12 cellular contexts compared by ENCODE assay signal in genomic region chr17:13541032-13541480, GRCh38.
DNase-seq lines count a peak whose midpoint lies in the region; ATAC-seq, FAIRE-seq and TF ChIP-seq lines count a peak whose summit lies in the region.
"Had no signal": no experiment of that assay in that cellular context is flagged by ENCODE, and none has a peak within 500 bp of the region (broad histone marks: within the 10 kb centered on the region; RNA-seq: fewer than 3 reads in every experiment).

No MANE protein-coding gene starts in this region.

- peak; percentile 11 for FAIRE-seq in K562 (lab: Jason Lieb, UNC)
- FAIRE-seq: endothelial cell of umbilical vein, pancreas had no signal

- H3K9ac ChIP-seq in K562 (ENCODE audit: insufficient read depth in 1 of 2, low read depth in 2 of 2, low read length in 2 of 2): no peak overlapping the region
- no peak overlapping the region for H3K9ac ChIP-seq in Karpas-422 (ENCODE audit: low read length)

- TF ChIP-seq EP300 in K562 (IDR thresholded peaks at IDR 0.05; ENCODE audit: low read length): no peak

- no peak for TF ChIP-seq POLR2A in K562 (conservative IDR thresholded peaks at IDR 0.05)

- H3K79me2 ChIP-seq in K562 (ENCODE audit: control insufficient read depth, insufficient read depth, low read length) (peaks cover 15% of the 10 kb centered on the region; the same call in 2 of the 3 replicates), Karpas-422 (ENCODE audit: low read length) (no peaks in the 10 kb centered on the region)

- TF ChIP-seq CTCF in K562 (IDR thresholded peaks at IDR 0.05 in 2 of 3, conservative IDR thresholded peaks at IDR 0.05 in 1 of 3; ENCODE audit: insufficient read depth in 2 of 3, low read depth in 1 of 3, low read length in 3 of 3): no peak

- ATAC-seq in K562 (peak; percentile 42; the same call in 2 of the 3 replicates), HG02759 (IDR thresholded peaks at IDR 0.05; ENCODE audit: unreplicated experiment) (no peak)

- H3K9me2 ChIP-seq in Karpas-422 (replicated peaks; ENCODE audit: insufficient read depth, low read length): no peaks in the 10 kb centered on the region

- no peak for TF ChIP-seq RAD21 in K562 (CRISPR knock-in tag; conservative IDR thresholded peaks at IDR 0.05 in 1 of 2, IDR thresholded peaks at IDR 0.05 in 1 of 2)

- H3K9me3 ChIP-seq in K562 (replicated peaks; ENCODE audit: control insufficient read depth, insufficient read depth, low read depth, low read length): no peaks in the 10 kb centered on the region
- no peaks in the 10 kb centered on the region for H3K9me3 ChIP-seq in Karpas-422 (ENCODE audit: low read length)
- H3K9me3 ChIP-seq: pancreas had no signal

- H3K4me3 ChIP-seq in K562: no peak overlapping the region
- no peak overlapping the region for H3K4me3 ChIP-seq in Karpas-422 (ENCODE audit: low read length)
- H3K4me3 ChIP-seq: pancreas had no signal

- peaks cover 5% of the 10 kb centered on the region; the same call in 1 of the 3 replicates for H3K36me3 ChIP-seq in K562 (ENCODE audit: control insufficient read depth, insufficient read depth, low read length)
- H3K36me3 ChIP-seq in Karpas-422 (ENCODE audit: insufficient read depth, low read length): no peaks in the 10 kb centered on the region
- H3K36me3 ChIP-seq: pancreas had no signal

- H2AFZ ChIP-seq in K562 (ENCODE audit: low read depth, low read length): no peak overlapping the region
- no peak overlapping the region for H2AFZ ChIP-seq in Karpas-422 (ENCODE audit: low read length)

- no peaks in the 10 kb centered on the region for H3K9me1 ChIP-seq in K562 (ENCODE audit: control insufficient read depth, insufficient read depth, low read length)

- POLR2A ChIA-PET in K562 (lab: Yijun Ruan, JAX): no interaction called here

- BruUV-seq in K562 (replicated peaks; lab: Mats Ljungman, UMichigan): no TSS peak

- H3K4me2 ChIP-seq in K562 (ENCODE audit: insufficient read depth, low read length) (no peak overlapping the region), Karpas-422 (ENCODE audit: low read depth, low read length, poor library complexity, severe bottlenecking) (no peak overlapping the region)

- no peaks in the 10 kb centered on the region for H4K20me1 ChIP-seq in K562 (replicated peaks; ENCODE audit: control insufficient read depth, insufficient read depth, low read length)
- no peaks in the 10 kb centered on the region for H4K20me1 ChIP-seq in Karpas-422 (ENCODE audit: insufficient read depth, low read depth, low read length)

- DNase-seq in ACHN (peak; percentile 99), HS-27A (ENCODE audit: low read depth) (peak; percentile 54), K562 (ENCODE audit: extremely low read depth in 1 of 4, low spot score in 3 of 4) (peak in 2 of 4 experiments; percentile 35 to 49), kidney glomerular epithelial cell (lab: John Stamatoyannopoulos, UW) (peak; percentile 90), activated gamma-delta T cell treated with Interleukin-2 at 50 U/mL for 16 hours (no peak), Karpas-422 (no peak), GM19240 (ENCODE audit: insufficient read length, low spot score) (no peak)
- DNase-seq: activated CD4-positive, alpha-beta T cell treated with anti-CD3 and anti-CD28 coated beads for 4 hours; pancreas; Right ventricle myocardium superior had no signal

- in situ Hi-C loops in ACHN (cut with HindIII; ENCODE audit: low pct_ligation_motif_present, low pct_unique_long_range_greater_than_20kb, low sequenced_read_pairs) (no loop called here), K562 (cut with MboI) (no loop called here)

- intact Hi-C loops in K562 (cut with micrococcal nuclease): no loop called here

- H3K27ac ChIP-seq in K562 (ENCODE audit: extremely low read depth, low read depth, low read length): no peak overlapping the region; the same call in 2 of the 3 replicates
- H3K27ac ChIP-seq in Karpas-422 (ENCODE audit: low read length): no peak overlapping the region
- H3K27ac ChIP-seq: pancreas had no signal

- CTCF ChIA-PET in K562 (lab: Yijun Ruan, JAX; ENCODE audit: low intra/inter-chr PET ratio): no interaction called here

- WGBS in K562 (ENCODE audit: insufficient coverage, low coverage, missing lambda C conversion rate): 14% methylated on average over 2 of the region's 2 CpGs

- H3K27me3 ChIP-seq in K562 (ENCODE audit: control insufficient read depth in 2 of 2, insufficient read depth in 2 of 2, low read length in 2 of 2): no peaks in the 10 kb centered on the region
- H3K27me3 ChIP-seq in Karpas-422 (ENCODE audit: low read length): no peaks in the 10 kb centered on the region
- H3K27me3 ChIP-seq: pancreas had no signal

- H3K4me1 ChIP-seq in K562 (replicated peaks in 1 of 2; ENCODE audit: control insufficient read depth in 2 of 2, insufficient read depth in 2 of 2, low read length in 2 of 2) (peaks cover 6 to 43% of the 10 kb centered on the region in 2 experiments), Karpas-422 (ENCODE audit: low read length) (no peaks in the 10 kb centered on the region)
- H3K4me1 ChIP-seq: pancreas had no signal

TF ChIP-seq in K562, 482 proteins besides CTCF, POLR2A, EP300 and RAD21 (continues in another document):
- TF ChIP-seq ASH1L (IDR thresholded peaks at IDR 0.05; ENCODE audit: borderline replicate concordance, low read depth, partially characterized antibody) (no peak), ZFP1 (CRISPR knock-in tag; IDR thresholded peaks at IDR 0.05) (no peak), MNT (conservative IDR thresholded peaks at IDR 0.05) (0 out of 4 replicates have a peak, but pooled peaks of 1 of the 2 experiments have one; percentile 18), ZNF445 (CRISPR knock-in tag; IDR thresholded peaks at IDR 0.05; ENCODE audit: low read depth) (no peak), ZNF76 (CRISPR knock-in tag; IDR thresholded peaks at IDR 0.05; ENCODE audit: borderline replicate concordance) (no peak), ZFP30 (CRISPR knock-in tag; IDR thresholded peaks at IDR 0.05; ENCODE audit: borderline replicate concordance) (no peak), NFIC (IDR thresholded peaks at IDR 0.05) (peak; percentile 89), RAD51 (IDR thresholded peaks at IDR 0.05; ENCODE audit: borderline replicate concordance, low read depth) (no peak), BCL6 (CRISPR knock-in tag; IDR thresholded peaks at IDR 0.05) (no peak), SRSF3 (IDR thresholded peaks at IDR 0.05; ENCODE audit: insufficient read depth, low read length) (no peak), ZNF239 (CRISPR knock-in tag; IDR thresholded peaks at IDR 0.05) (no peak), PKNOX1 (IDR thresholded peaks at IDR 0.05) (peak; percentile 66), RFX5 (IDR thresholded peaks at IDR 0.05; ENCODE audit: low read depth, low read length) (no peak), ARHGAP35 (IDR thresholded peaks at IDR 0.05; ENCODE audit: partially characterized antibody) (no peak), KAT7 (CRISPR knock-in tag; IDR thresholded peaks at IDR 0.05; ENCODE audit: borderline replicate concordance) (no peak), FOXP4 (CRISPR knock-in tag; IDR thresholded peaks at IDR 0.05; ENCODE audit: borderline replicate concordance) (no peak), ZNF639 (CRISPR knock-in tag; conservative IDR thresholded peaks at IDR 0.05 in 1 of 2, IDR thresholded peaks at IDR 0.05 in 1 of 2) (no peak)

Comparison
In these comparisons a context has a peak if more than half of its experiments do, and no peak if none do; other contexts are left out.
1. DNase-seq: peak in ACHN (single experiment), HS-27A (single experiment) and kidney glomerular epithelial cell (single experiment); none in activated gamma-delta T cell treated with Interleukin-2 at 50 U/mL for 16 hours (single experiment), Karpas-422 (single experiment) and GM19240 (single experiment).